ENCODE assay signal across 27 cellular contexts in the genomic region with DNA sequence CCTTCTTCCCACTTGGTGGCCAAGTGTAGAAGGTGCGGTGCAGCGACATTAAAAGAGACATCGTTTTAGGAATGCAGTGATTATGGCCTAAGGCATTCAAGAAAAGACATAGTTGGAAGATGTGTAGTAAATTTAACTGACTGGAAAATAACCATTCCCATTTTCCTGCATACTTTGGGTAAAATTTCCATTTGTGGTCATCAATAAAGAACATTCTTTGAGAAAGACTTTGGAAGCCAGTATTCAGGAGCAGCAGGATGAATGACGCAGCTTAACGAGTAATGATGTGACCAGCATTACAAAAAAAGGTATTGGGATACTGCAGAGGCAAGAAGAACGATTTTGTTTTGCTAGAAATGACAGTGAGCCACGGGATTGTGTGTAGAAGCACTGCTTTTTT. TPM values are rescaled to one million over a fixed set of nuclear protein-coding genes. Genes with fewer than 3 reads are reported as not detected.
A peak's percentile ranks its signal among the peaks of the same experiment; 100 is the strongest.
DNase-seq lines count a peak whose midpoint lies in the region; ATAC-seq and TF ChIP-seq lines count a peak whose summit lies in the region.
"Had no signal": no experiment of that assay in that cellular context is flagged by ENCODE, and none has a peak within 500 bp of the region (broad histone marks: within the 10 kb centered on the region; RNA-seq: fewer than 3 reads in every experiment).

No MANE protein-coding gene starts in this region.

- H3K9me3 ChIP-seq in neural progenitor cell (ENCODE audit: low read depth) = no peaks in the 10 kb centered on the region
- H3K9me3 ChIP-seq: BLaER1, colonic mucosa, esophagus squamous epithelium, gastroesophageal sphincter, left ventricle myocardium inferior, MG63, upper lobe of left lung had no signal

- no peak for ATAC-seq in activated T-cell treated with anti-CD3 and anti-CD28 coated beads, Interleukin-2, amount 50 U/mL, for 72 hours (replicated peaks in 1 of 2)
- ATAC-seq in GM19463 (IDR thresholded peaks at IDR 0.05; ENCODE audit: unreplicated experiment) (no peak), HG03280 (IDR thresholded peaks at IDR 0.05; ENCODE audit: unreplicated experiment) (no peak)
- ATAC-seq: activated T-helper 17 cell treated with anti-CD3 and anti-CD28 coated beads, Interleukin-2, amount 50 U/mL, for 72 hours had no signal

- H3K4me3 ChIP-seq in neural progenitor cell = no peak overlapping the region
- H3K4me3 ChIP-seq: BLaER1, MG63 had no signal

- H3K4me1 ChIP-seq in neural progenitor cell = no peaks in the 10 kb centered on the region
- H3K4me1 ChIP-seq: colonic mucosa had no signal

- H4K20me1 ChIP-seq in neural progenitor cell (ENCODE audit: low read depth) = no peaks in the 10 kb centered on the region
- H4K20me1 ChIP-seq: BLaER1 had no signal

- no peak overlapping the region for H3K27ac ChIP-seq in neural progenitor cell
- H3K27ac ChIP-seq: BLaER1, colonic mucosa, esophagus squamous epithelium, left ventricle myocardium inferior, parathyroid adenoma, upper lobe of left lung had no signal

- no peaks in the 10 kb centered on the region for H3K79me2 ChIP-seq in neural progenitor cell (ENCODE audit: low read depth)
- H3K79me2 ChIP-seq: parathyroid adenoma had no signal

- peaks cover 7% of the 10 kb centered on the region for H3K4me1 Mint-ChIP-seq in activated T-cell treated with anti-CD3 and anti-CD28 coated beads, Interleukin-2, amount 50 U/mL, for 72 hours (ENCODE audit: low read depth)
- H3K4me1 Mint-ChIP-seq in HFFc6 (ENCODE audit: low read depth) (peaks cover 100% of the 10 kb centered on the region), neural progenitor cell (peaks cover 2% of the 10 kb centered on the region)
- H3K4me1 Mint-ChIP-seq: activated T-helper 17 cell treated with anti-CD3 and anti-CD28 coated beads, Interleukin-2, amount 50 U/mL, for 72 hours had no signal

- H3K36me3 Mint-ChIP-seq in activated T-cell treated with anti-CD3 and anti-CD28 coated beads, Interleukin-2, amount 50 U/mL, for 72 hours (ENCODE audit: insufficient read depth in 2 of 2) = no peaks in the 10 kb centered on the region
- peaks cover 5% of the 10 kb centered on the region; the same call in 1 of the 2 replicates for H3K36me3 Mint-ChIP-seq in HFFc6 (ENCODE audit: low read depth)
- no peaks in the 10 kb centered on the region for H3K36me3 Mint-ChIP-seq in neural progenitor cell
- H3K36me3 Mint-ChIP-seq: mesothelial cell of epicardium; natural killer cell treated with Interleukin-12 subunit alpha and Interleukin-12 subunit beta and Interleukin-15 and Interleukin-18, amount 100 ng/mL, for 72 hours; WTC11 had no signal

- H3K27me3 ChIP-seq in neural progenitor cell = peaks cover 5% of the 10 kb centered on the region
- H3K27me3 ChIP-seq: colonic mucosa, esophagus squamous epithelium, gastroesophageal sphincter, upper lobe of left lung had no signal

- peak overlapping the region; percentile 2 for H2AFZ ChIP-seq in neural progenitor cell (replicated peaks)

- no peaks in the 10 kb centered on the region for H3K36me3 ChIP-seq in neural progenitor cell
- H3K36me3 ChIP-seq: BLaER1, colonic mucosa, esophagus squamous epithelium, gastroesophageal sphincter, left ventricle myocardium inferior, MG63, upper lobe of left lung had no signal

- H3K9ac ChIP-seq in neural progenitor cell = no peak overlapping the region
- H3K9ac ChIP-seq: BLaER1, parathyroid adenoma had no signal

- no peak for DNase-seq in activated T-cell treated with anti-CD3 and anti-CD28 coated beads, Interleukin-2, amount 50 U/mL, for 72 hours
- no peak for DNase-seq in activated T-cell treated with anti-CD3 and anti-CD28 coated beads, Interleukin-2, amount 50 U/mL, for 1 hour
- DNase-seq in HFFc6 = peak; percentile 83
- peak; percentile 71 for DNase-seq in astrocyte of the hippocampus (ENCODE audit: low read depth, low spot score)
- no peak for DNase-seq in neural progenitor cell (ENCODE audit: low spot score)
- DNase-seq in NCI-H146 treated with DMSO at 0.1 percent for 48 hours (lab: John Stamatoyannopoulos, UW; ENCODE audit: unreplicated experiment) = no peak
- DNase-seq: 8988T; colonic mucosa; effector memory CD8-positive, alpha-beta T cell; esophagus squamous epithelium; MG63; NCI-H2081; NCI-H446; T-helper 9 cell had no signal

- H3K9me3 Mint-ChIP-seq in activated T-cell treated with anti-CD3 and anti-CD28 coated beads, Interleukin-2, amount 50 U/mL, for 72 hours = no peaks in the 10 kb centered on the region
- H3K9me3 Mint-ChIP-seq in HFFc6 (no peaks in the 10 kb centered on the region), neural progenitor cell (no peaks in the 10 kb centered on the region)
- H3K9me3 Mint-ChIP-seq: activated T-helper 17 cell treated with anti-CD3 and anti-CD28 coated beads, Interleukin-2, amount 50 U/mL, for 72 hours; effector memory CD8-positive, alpha-beta T cell; mesothelial cell of epicardium; natural killer cell treated with Interleukin-12 subunit alpha and Interleukin-12 subunit beta and Interleukin-15 and Interleukin-18, amount 100 ng/mL, for 72 hours; WTC11 had no signal

- peaks cover 22% of the 10 kb centered on the region for H3K27me3 Mint-ChIP-seq in activated T-cell treated with anti-CD3 and anti-CD28 coated beads, Interleukin-2, amount 50 U/mL, for 72 hours (ENCODE audit: low read depth)
- H3K27me3 Mint-ChIP-seq in HFFc6 (ENCODE audit: insufficient read depth) = no peaks in the 10 kb centered on the region
- peaks cover 5% of the 10 kb centered on the region for H3K27me3 Mint-ChIP-seq in neural progenitor cell (ENCODE audit: insufficient read depth, low read depth)

- no peak overlapping the region for H3K27ac Mint-ChIP-seq in activated T-cell treated with anti-CD3 and anti-CD28 coated beads, Interleukin-2, amount 50 U/mL, for 72 hours
- H3K27ac Mint-ChIP-seq in HFFc6 = peak overlapping the region; percentile 94
- no peak overlapping the region for H3K27ac Mint-ChIP-seq in neural progenitor cell
- H3K27ac Mint-ChIP-seq: activated T-helper 17 cell treated with anti-CD3 and anti-CD28 coated beads, Interleukin-2, amount 50 U/mL, for 72 hours; effector memory CD8-positive, alpha-beta T cell; mesothelial cell of epicardium; natural killer cell treated with Interleukin-12 subunit alpha and Interleukin-12 subunit beta and Interleukin-15 and Interleukin-18, amount 100 ng/mL, for 72 hours; WTC11 had no signal

- no peak overlapping the region for H3K4me2 ChIP-seq in neural progenitor cell
- H3K4me2 ChIP-seq: BLaER1 had no signal

- H3K4me3 Mint-ChIP-seq in activated T-cell treated with anti-CD3 and anti-CD28 coated beads, Interleukin-2, amount 50 U/mL, for 72 hours = peak overlapping the region; percentile 61 to 65
- peak overlapping the region; percentile 66 for H3K4me3 Mint-ChIP-seq in HFFc6
- H3K4me3 Mint-ChIP-seq in neural progenitor cell = no peak overlapping the region
- H3K4me3 Mint-ChIP-seq: activated T-helper 17 cell treated with anti-CD3 and anti-CD28 coated beads, Interleukin-2, amount 50 U/mL, for 72 hours; mesothelial cell of epicardium; natural killer cell treated with Interleukin-12 subunit alpha and Interleukin-12 subunit beta and Interleukin-15 and Interleukin-18, amount 100 ng/mL, for 72 hours; WTC11 had no signal

- TF ChIP-seq CTCF in HFFc6 (IDR thresholded peaks at IDR 0.05) (peak; percentile 17; the same call in 1 of the 2 replicates), neural progenitor cell (IDR thresholded peaks at IDR 0.05) (no peak)

- no peaks in the 10 kb centered on the region for H3F3A ChIP-seq in neural progenitor cell (ENCODE audit: low read depth)

RNA-seq across cellular contexts. Expression of a gene that starts 7.0 kb away (rescaled TPM):
- 10 to 100 TPM; 42.4 to 46.6 TPM for total RNA-seq in activated T-cell treated with anti-CD3 and anti-CD28 coated beads, Interleukin-2, amount 50 U/mL, for 72 hours
- 10 to 100 TPM; 77.9 to 90.4 (median 86.5) TPM for total RNA-seq in HFFc6 (2021; fragmentation: NEBNext Ultra II Directional; extraction: Animal tissue kit (Norgen Biotek cat#: 25700))
- 28.0 and 43.2 TPM in 2 replicates for total RNA-seq in neural progenitor cell (ENCODE audit: low replicate concordance)

RNA-seq across cellular contexts. Expression of a gene that starts 10.7 kb away (rescaled TPM):
- total RNA-seq in activated T-cell treated with anti-CD3 and anti-CD28 coated beads, Interleukin-2, amount 50 U/mL, for 72 hours = not detected
- total RNA-seq in HFFc6 (2021; fragmentation: NEBNext Ultra II Directional; extraction: Animal tissue kit (Norgen Biotek cat#: 25700)) = under 1 TPM in 3 of 6 experiments, not detected in 3; 0.24 to 0.31 (median 0.27) TPM
- total RNA-seq in neural progenitor cell (ENCODE audit: low replicate concordance) = not detected in 2 replicates
- total RNA-seq: activated T-helper 17 cell treated with anti-CD3 and anti-CD28 coated beads, Interleukin-2, amount 50 U/mL, for 72 hours; colonic mucosa; esophagus squamous epithelium; gastroesophageal sphincter; left ventricle myocardium inferior; mesothelial cell of epicardium; natural killer cell treated with Interleukin-12 subunit alpha and Interleukin-12 subunit beta and Interleukin-15 and Interleukin-18, amount 100 ng/mL, for 72 hours; sciatic nerve; upper lobe of left lung; WTC11 had no signal

RNA-seq across cellular contexts. Expression of a gene that starts 18.8 kb away (rescaled TPM):
- not detected for total RNA-seq in activated T-cell treated with anti-CD3 and anti-CD28 coated beads, Interleukin-2, amount 50 U/mL, for 72 hours
- total RNA-seq in HFFc6 (2021; fragmentation: NEBNext Ultra II Directional; extraction: Animal tissue kit (Norgen Biotek cat#: 25700)) = under 1 TPM; 0.15 to 0.45 (median 0.32) TPM
- not detected in 2 replicates for total RNA-seq in neural progenitor cell (ENCODE audit: low replicate concordance)
- total RNA-seq: activated T-helper 17 cell treated with anti-CD3 and anti-CD28 coated beads, Interleukin-2, amount 50 U/mL, for 72 hours; bronchial epithelial cell; colonic mucosa; esophagus squamous epithelium; gastroesophageal sphincter; left ventricle myocardium inferior; natural killer cell treated with Interleukin-12 subunit alpha and Interleukin-12 subunit beta and Interleukin-15 and Interleukin-18, amount 100 ng/mL, for 72 hours; WTC11 had no signal

RNA-seq across cellular contexts. Expression of a gene that starts 52.0 kb away (rescaled TPM):
- under 1 TPM; 0.09 to 0.17 TPM for total RNA-seq in activated T-cell treated with anti-CD3 and anti-CD28 coated beads, Interleukin-2, amount 50 U/mL, for 72 hours
- total RNA-seq in HFFc6 (2021; fragmentation: NEBNext Ultra II Directional; extraction: Animal tissue kit (Norgen Biotek cat#: 25700)) = under 1 TPM; 0.07 to 0.37 (median 0.15) TPM
- total RNA-seq in neural progenitor cell (ENCODE audit: low replicate concordance) = 0.59 and 0.69 TPM in 2 replicates
- total RNA-seq: left ventricle myocardium inferior had no signal

RNA-seq across cellular contexts. Expression of a gene that starts 52.9 kb away (rescaled TPM):
- total RNA-seq in activated T-cell treated with anti-CD3 and anti-CD28 coated beads, Interleukin-2, amount 50 U/mL, for 72 hours = not detected
- total RNA-seq in HFFc6 (2021; fragmentation: NEBNext Ultra II Directional; extraction: Animal tissue kit (Norgen Biotek cat#: 25700)) = 1 to 10 TPM; 1.9 to 5.6 (median 4.5) TPM
- total RNA-seq in neural progenitor cell (ENCODE audit: low replicate concordance) = 0.07 and 0.09 TPM in 2 replicates
- total RNA-seq: activated T-helper 17 cell treated with anti-CD3 and anti-CD28 coated beads, Interleukin-2, amount 50 U/mL, for 72 hours; natural killer cell treated with Interleukin-12 subunit alpha and Interleukin-12 subunit beta and Interleukin-15 and Interleukin-18, amount 100 ng/mL, for 72 hours had no signal

Comparison
In these comparisons a context has a peak if more than half of its experiments do, and no peak if none do; other contexts are left out.
1. DNase-seq: peak in HFFc6 (single experiment) and astrocyte of the hippocampus (single experiment); none in activated T-cell treated with anti-CD3 and anti-CD28 coated beads, Interleukin-2, amount 50 U/mL, for 72 hours (0 of 2), activated T-cell treated with anti-CD3 and anti-CD28 coated beads, Interleukin-2, amount 50 U/mL, for 1 hour (single experiment), neural progenitor cell (single experiment) and NCI-H146 treated with DMSO at 0.1 percent for 48 hours (single experiment).